1 cellular context compared by ENCODE assay signal in genomic region chr4:58983887-58984286, GRCh38.
TF ChIP-seq lines count a peak whose summit lies in the region.

No MANE protein-coding gene starts in this region.

TF ChIP-seq in GM23338, 12 proteins besides CTCF, POLR2A, EP300 and RAD21 (continued from another document):
- no peak for TF ChIP-seq ZNF462 (CRISPR knock-in tag; IDR thresholded peaks at IDR 0.05)
- TF ChIP-seq ZNF114 (CRISPR knock-in tag; IDR thresholded peaks at IDR 0.05) = no peak
- TF ChIP-seq STAT1 (IDR thresholded peaks at IDR 0.05; ENCODE audit: unreplicated experiment) = no peak
- TF ChIP-seq EZH2phosphoT487 (IDR thresholded peaks at IDR 0.05; ENCODE audit: unreplicated experiment) = no peak
